In the genomic region with DNA sequence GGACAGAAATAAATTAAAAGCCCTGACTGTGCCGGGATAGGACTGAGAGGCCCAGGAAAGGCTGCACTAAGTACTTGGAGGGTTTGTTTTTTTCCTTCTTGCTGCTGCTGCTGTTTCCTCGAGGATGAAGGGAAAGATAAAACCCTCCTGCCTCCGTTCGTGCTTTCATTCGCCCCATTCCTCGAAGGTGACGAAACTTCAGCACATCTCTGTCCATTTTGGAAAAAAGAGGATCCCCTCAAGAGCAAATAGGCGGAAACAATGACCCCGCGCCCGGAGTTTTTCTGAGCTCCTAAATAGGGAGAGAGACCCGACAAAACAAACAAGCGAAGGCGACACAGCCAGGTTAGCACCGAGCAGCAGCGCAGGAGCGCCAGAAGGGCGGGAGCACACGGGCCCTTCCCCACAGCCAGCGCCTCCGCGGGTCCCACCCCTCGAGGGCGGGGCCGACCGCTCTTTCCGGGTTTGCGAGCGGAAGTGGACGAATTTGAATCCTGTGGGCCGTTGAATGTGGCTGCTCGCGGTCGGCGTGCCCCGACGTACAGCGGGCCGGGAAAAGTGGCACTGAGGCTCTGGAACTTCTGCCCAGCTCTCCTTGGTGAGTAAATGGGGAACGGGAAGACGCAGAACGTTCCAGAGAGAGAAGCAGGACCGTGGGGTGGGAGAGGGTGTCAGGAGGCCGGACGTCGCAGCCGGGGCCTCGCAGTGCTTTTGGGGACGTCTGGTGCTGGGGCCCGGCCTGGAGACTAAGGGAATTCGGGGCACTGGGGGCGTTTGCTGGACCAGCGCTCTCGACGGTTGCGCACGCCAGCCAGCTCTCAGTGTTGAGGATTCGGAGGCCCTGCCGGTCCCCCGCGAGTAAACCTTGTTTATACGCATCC, we compare ENCODE assay signal across 8 cellular contexts. TPM values are rescaled to one million over a fixed set of nuclear protein-coding genes. Genes with fewer than 3 reads are reported as not detected.
DNase-seq lines count a peak whose midpoint lies in the region; TF ChIP-seq lines count a peak whose summit lies in the region.

A gene with protein sequence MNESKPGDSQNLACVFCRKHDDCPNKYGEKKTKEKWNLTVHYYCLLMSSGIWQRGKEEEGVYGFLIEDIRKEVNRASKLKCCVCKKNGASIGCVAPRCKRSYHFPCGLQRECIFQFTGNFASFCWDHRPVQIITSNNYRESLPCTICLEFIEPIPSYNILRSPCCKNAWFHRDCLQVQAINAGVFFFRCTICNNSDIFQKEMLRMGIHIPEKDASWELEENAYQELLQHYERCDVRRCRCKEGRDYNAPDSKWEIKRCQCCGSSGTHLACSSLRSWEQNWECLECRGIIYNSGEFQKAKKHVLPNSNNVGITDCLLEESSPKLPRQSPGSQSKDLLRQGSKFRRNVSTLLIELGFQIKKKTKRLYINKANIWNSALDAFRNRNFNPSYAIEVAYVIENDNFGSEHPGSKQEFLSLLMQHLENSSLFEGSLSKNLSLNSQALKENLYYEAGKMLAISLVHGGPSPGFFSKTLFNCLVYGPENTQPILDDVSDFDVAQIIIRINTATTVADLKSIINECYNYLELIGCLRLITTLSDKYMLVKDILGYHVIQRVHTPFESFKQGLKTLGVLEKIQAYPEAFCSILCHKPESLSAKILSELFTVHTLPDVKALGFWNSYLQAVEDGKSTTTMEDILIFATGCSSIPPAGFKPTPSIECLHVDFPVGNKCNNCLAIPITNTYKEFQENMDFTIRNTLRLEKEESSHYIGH (plus strand): TSS at position 484 of the 881 bp plus-strand sequence. CDS start 21,922 bp downstream, outside the sequence.

- H3K9me3 Mint-ChIP-seq in nephron, result no peaks in the 10 kb centered on the region
- no peaks in the 10 kb centered on the region for H3K9me3 Mint-ChIP-seq in stimulated activated naive CD8-positive, alpha-beta T cell treated with anti-CD3 and anti-CD28 coated beads, Interleukin-15, Interleukin-2, amounts not matched to agents 100 ng/mL and 50 ng/mL, for 24 hours

- peak within 1 kb of the TSS; percentile 90 for H2AFZ ChIP-seq in GM23248
- peak within 1 kb of the TSS; percentile 78 for H2AFZ ChIP-seq in Karpas-422 (ENCODE audit: low read length)

- H3K9me3 ChIP-seq in DOHH2 (ENCODE audit: control insufficient read depth, insufficient read depth, low read length) (no peaks in the 10 kb centered on the region), GM23248 (ENCODE audit: low read depth) (no peaks in the 10 kb centered on the region), Karpas-422 (ENCODE audit: low read length) (no peaks in the 10 kb centered on the region)

- H4K20me1 ChIP-seq in DOHH2 (ENCODE audit: control insufficient read depth, insufficient read depth, low read depth, low read length) (peaks cover 7% of the 10 kb centered on the region; the same call in 1 of the 2 replicates), GM23248 (ENCODE audit: insufficient read depth) (no peaks in the 10 kb centered on the region), Karpas-422 (ENCODE audit: insufficient read depth, low read depth, low read length) (peaks cover 19% of the 10 kb centered on the region)

- H3K27me3 Mint-ChIP-seq in nephron (ENCODE audit: low read depth), result peaks cover 3% of the 10 kb centered on the region
- no peaks in the 10 kb centered on the region for H3K27me3 Mint-ChIP-seq in stimulated activated naive CD8-positive, alpha-beta T cell treated with anti-CD3 and anti-CD28 coated beads, Interleukin-15, Interleukin-2, amounts not matched to agents 100 ng/mL and 50 ng/mL, for 24 hours

- peak within 1 kb of the TSS; percentile 94 for H3K9ac ChIP-seq in GM23248
- H3K9ac ChIP-seq in Karpas-422 (ENCODE audit: low read length), result peak within 1 kb of the TSS; percentile 82

- H3F3A ChIP-seq in DOHH2 (ENCODE audit: control insufficient read depth, insufficient read depth) (0 out of 2 replicates have a peak, but pooled peaks cover 2% of the 10 kb centered on the region), GM23248 (ENCODE audit: insufficient read depth) (peaks cover 20% of the 10 kb centered on the region; the same call in 1 of the 2 replicates)

- no peak for TF ChIP-seq CTCF in DOHH2 (IDR thresholded peaks at IDR 0.05; ENCODE audit: low read depth, low read length, poor library complexity, severe bottlenecking)
- no peak for TF ChIP-seq CTCF in fibroblast of pulmonary artery (IDR thresholded peaks at IDR 0.05; ENCODE audit: low read length, missing control alignments)
- TF ChIP-seq CTCF in nephron (IDR thresholded peaks at IDR 0.05; ENCODE audit: unreplicated experiment in 3 of 3), result no peak

- in situ Hi-C loops in GM23248 (cut with MboI), result no loop called here

- H3K4me2 ChIP-seq in DOHH2 (ENCODE audit: low read length) (peak within 1 kb of the TSS; percentile 89), GM23248 (ENCODE audit: unreplicated experiment) (peak within 1 kb of the TSS; percentile 81), Karpas-422 (ENCODE audit: low read depth, low read length, poor library complexity, severe bottlenecking) (peak within 1 kb of the TSS; percentile 90)

- DNase-seq in GM23248, result peak; percentile 95
- DNase-seq in Karpas-422, result peak; percentile 99
- DNase-seq in RPMI7951 (ENCODE audit: low read depth), result peak; percentile 81
- peak; percentile 85 for DNase-seq in activated T-helper 9 cell treated with anti-CD3 and anti-CD28 coated beads, Interleukin-2, amount 50 U/mL, for 16 hours (ENCODE audit: low read depth)
- peak; percentile 84 for DNase-seq in fibroblast of pulmonary artery (ENCODE audit: low read depth)

- H3K27ac Mint-ChIP-seq in nephron, result peak within 1 kb of the TSS; percentile 97 to 99 (median 98)
- H3K27ac Mint-ChIP-seq in stimulated activated naive CD8-positive, alpha-beta T cell treated with anti-CD3 and anti-CD28 coated beads, Interleukin-15, Interleukin-2, amounts not matched to agents 100 ng/mL and 50 ng/mL, for 24 hours, result peak within 1 kb of the TSS; percentile 99

- H3K36me3 ChIP-seq in DOHH2 (ENCODE audit: control insufficient read depth, low read length), result peaks cover 38% of the 10 kb centered on the region
- no peaks in the 10 kb centered on the region for H3K36me3 ChIP-seq in GM23248 (ENCODE audit: low read depth)
- peaks cover 26% of the 10 kb centered on the region for H3K36me3 ChIP-seq in Karpas-422 (ENCODE audit: insufficient read depth, low read length)

- H3K9me2 ChIP-seq in DOHH2 (replicated peaks; ENCODE audit: control insufficient read depth, low read length), result no peaks in the 10 kb centered on the region
- no peaks in the 10 kb centered on the region for H3K9me2 ChIP-seq in GM23248 (ENCODE audit: insufficient read depth)
- no peaks in the 10 kb centered on the region for H3K9me2 ChIP-seq in Karpas-422 (replicated peaks; ENCODE audit: insufficient read depth, low read length)

- H3K79me2 ChIP-seq in DOHH2 (ENCODE audit: control insufficient read depth, low read length) (peaks cover 50% of the 10 kb centered on the region), GM23248 (ENCODE audit: insufficient read depth) (peaks cover 48% of the 10 kb centered on the region), Karpas-422 (ENCODE audit: low read length) (peaks cover 49% of the 10 kb centered on the region)

- H3K27ac ChIP-seq in DOHH2 (ENCODE audit: low read depth, low read length), result peak within 1 kb of the TSS; percentile 68
- H3K27ac ChIP-seq in GM23248, result peak within 1 kb of the TSS; percentile 85
- peak within 1 kb of the TSS; percentile 75 for H3K27ac ChIP-seq in Karpas-422 (ENCODE audit: low read length)

- peaks cover 23% of the 10 kb centered on the region for H3K36me3 Mint-ChIP-seq in nephron (ENCODE audit: low read depth)
- H3K36me3 Mint-ChIP-seq in stimulated activated naive CD8-positive, alpha-beta T cell treated with anti-CD3 and anti-CD28 coated beads, Interleukin-15, Interleukin-2, amounts not matched to agents 100 ng/mL and 50 ng/mL, for 24 hours (ENCODE audit: low read depth), result peaks cover 24% of the 10 kb centered on the region

- 0 to 1% methylated on average over 55 to 62 of the region's 62 CpGs for WGBS in GM23248 (ENCODE audit: low coverage in 1 of 2, low lambda C conversion rate in 2 of 2, missing lambda C conversion rate in 2 of 2), 2 experiments

- H3K4me1 Mint-ChIP-seq in nephron, result peaks cover 21% of the 10 kb centered on the region
- H3K4me1 Mint-ChIP-seq in stimulated activated naive CD8-positive, alpha-beta T cell treated with anti-CD3 and anti-CD28 coated beads, Interleukin-15, Interleukin-2, amounts not matched to agents 100 ng/mL and 50 ng/mL, for 24 hours (ENCODE audit: low read depth), result peaks cover 33% of the 10 kb centered on the region

- peaks cover 21% of the 10 kb centered on the region for H3K4me1 ChIP-seq in DOHH2 (ENCODE audit: control insufficient read depth, low read length)
- peaks cover 21% of the 10 kb centered on the region for H3K4me1 ChIP-seq in GM23248 (ENCODE audit: insufficient read depth)
- H3K4me1 ChIP-seq in Karpas-422 (ENCODE audit: low read length), result peaks cover 22% of the 10 kb centered on the region

- H3K27me3 ChIP-seq in DOHH2 (ENCODE audit: control insufficient read depth, low read length) (no peaks in the 10 kb centered on the region), GM23248 (replicated peaks; ENCODE audit: insufficient read depth) (no peaks in the 10 kb centered on the region), Karpas-422 (ENCODE audit: low read length) (no peaks in the 10 kb centered on the region)

- peak within 1 kb of the TSS; percentile 98 to 100 (median 99) for H3K4me3 Mint-ChIP-seq in nephron
- peak within 1 kb of the TSS; percentile 98 for H3K4me3 Mint-ChIP-seq in stimulated activated naive CD8-positive, alpha-beta T cell treated with anti-CD3 and anti-CD28 coated beads, Interleukin-15, Interleukin-2, amounts not matched to agents 100 ng/mL and 50 ng/mL, for 24 hours

- H3K4me3 ChIP-seq in DOHH2 (ENCODE audit: low read length) (peak within 1 kb of the TSS; percentile 89), GM23248 (peak within 1 kb of the TSS; percentile 88), Karpas-422 (ENCODE audit: low read length) (peak within 1 kb of the TSS; percentile 78), fibroblast of pulmonary artery (replicated peaks; ENCODE audit: low read depth, low read length) (peak within 1 kb of the TSS; percentile 93)

RNA-seq across cellular contexts. Expression of the gene that starts here (rescaled TPM):
- total RNA-seq in GM23248 (2014; rRNA removed; shearing (Covaris generic)), result 11.2 and 12.6 TPM in 2 replicates
- polyA plus RNA-seq in GM23248 (2016; fragmentation: Nextera tagmentation; extraction: Ambion mirVana), result 24.4 and 26.5 TPM in 2 replicates
- 23.5 and 54.3 TPM in 2 replicates for total RNA-seq in Karpas-422 (2014; rRNA removed; shearing (Covaris generic); ENCODE audit: low replicate concordance)
- total RNA-seq in RPMI7951 (2014; rRNA removed; shearing (Covaris generic)), result 29.1 and 39.8 TPM in 2 replicates

Comparison
In these comparisons a context has a peak if more than half of its experiments do, and no peak if none do; other contexts are left out.
1. Peak in every context shown above with its lines: DNase-seq, H3K4me3 ChIP-seq and H3K27ac ChIP-seq.